Comparison of ENCODE assay signal across 8 cellular contexts in genomic region chr16:381788-382717, GRCh38. TPM values are rescaled to one million over a fixed set of nuclear protein-coding genes. Genes with fewer than 3 reads are reported as not detected.
DNase-seq lines count a peak whose midpoint lies in the region; ATAC-seq, FAIRE-seq and TF ChIP-seq lines count a peak whose summit lies in the region.

Gene PGAP6, minus strand, starts transcription at chr16:381978. Its CDS starts 157 bp downstream, at chr16:381821.

- H3K36me3 Mint-ChIP-seq in activated naive CD8-positive, alpha-beta T cell treated with anti-CD3 and anti-CD28 coated beads for 36 hours: peaks cover under 1% of the 10 kb centered on the region

- no peaks in the 10 kb centered on the region for H3K9me3 ChIP-seq in cardiac muscle cell (ENCODE audit: low read depth)
- no peaks in the 10 kb centered on the region for H3K9me3 ChIP-seq in pancreas
- no peaks in the 10 kb centered on the region for H3K9me3 ChIP-seq in upper lobe of left lung

- in situ Hi-C loops in SK-MEL-5 (cut with HindIII; ENCODE audit: low pct_unique_long_range_greater_than_20kb, low sequenced_read_pairs): no loop called here

- peak within 1 kb of the TSS; percentile 76 for H3K27ac ChIP-seq in cardiac muscle cell
- peak within 1 kb of the TSS; percentile 84 to 95 (median 91) for H3K27ac ChIP-seq in pancreas
- peak within 1 kb of the TSS; percentile 82 to 95 (median 86) for H3K27ac ChIP-seq in upper lobe of left lung

- H3K4me1 ChIP-seq in cardiac muscle cell (ENCODE audit: low read depth) (peaks cover 25% of the 10 kb centered on the region), pancreas (peaks cover 9 to 21% (median 17%) of the 10 kb centered on the region in 3 donors), upper lobe of left lung (peaks cover 28 to 48% (median 43%) of the 10 kb centered on the region in 4 donors)

- H3K27me3 Mint-ChIP-seq in activated naive CD8-positive, alpha-beta T cell treated with anti-CD3 and anti-CD28 coated beads for 36 hours: no peaks in the 10 kb centered on the region

- H3K36me3 ChIP-seq in cardiac muscle cell (peaks cover 1% of the 10 kb centered on the region), pancreas (peaks cover 0 to 4% (median 0%) of the 10 kb centered on the region in 3 donors), upper lobe of left lung (peaks cover 0 to 9% (median 6%) of the 10 kb centered on the region in 4 donors)

- intact Hi-C loops in pancreas (cut with DNase I): loop anchor here in 1 of 3 donors (10.0 kb wide), 1 partner anchor 273 kb away; no protein-coding TSS in a partner anchor

- WGBS in pancreas, 2 donors: 1% methylated on average over 38 to 120 of the region's 123 CpGs
- 0% methylated on average over 6 to 36 of the region's 123 CpGs for WGBS in upper lobe of left lung, 2 donors

- no peak for FAIRE-seq in pancreas (lab: Jason Lieb, UNC)

- H3K4me3 ChIP-seq in cardiac muscle cell: peak within 1 kb of the TSS; percentile 100
- peak within 1 kb of the TSS; percentile 88 to 95 (median 90) for H3K4me3 ChIP-seq in pancreas
- H3K4me3 ChIP-seq in upper lobe of left lung: peak within 1 kb of the TSS; percentile 92 to 100 (median 98)

- peaks cover 20% of the 10 kb centered on the region for H3K4me1 Mint-ChIP-seq in activated naive CD8-positive, alpha-beta T cell treated with anti-CD3 and anti-CD28 coated beads for 36 hours

- no peak for TF ChIP-seq CTCF in cardiac muscle cell (IDR thresholded peaks at IDR 0.05; ENCODE audit: low read depth, low read length)
- TF ChIP-seq CTCF in pancreas (IDR thresholded peaks at IDR 0.05): no peak
- TF ChIP-seq CTCF in upper lobe of left lung (IDR thresholded peaks at IDR 0.05): no peak

- peak in 3 of 4 donors; percentile 10 to 71 (median 25) for TF ChIP-seq POLR2A in upper lobe of left lung (IDR thresholded peaks at IDR 0.05)

- no peak for TF ChIP-seq EP300 in upper lobe of left lung (IDR thresholded peaks at IDR 0.05)

- no peak within 1 kb of the TSS for H3K27ac Mint-ChIP-seq in activated naive CD8-positive, alpha-beta T cell treated with anti-CD3 and anti-CD28 coated beads for 36 hours

- ATAC-seq in HG03159 (IDR thresholded peaks at IDR 0.05; ENCODE audit: unreplicated experiment): peak; percentile 45
- peak; percentile 19 to 52 (median 24) for ATAC-seq in pancreas
- ATAC-seq in upper lobe of left lung (ENCODE audit: low FRiP score in 2 of 2): peak; percentile 70 to 85

- H3K4me3 Mint-ChIP-seq in activated naive CD8-positive, alpha-beta T cell treated with anti-CD3 and anti-CD28 coated beads for 36 hours: peak within 1 kb of the TSS; percentile 80

- DNase-seq in SIG-M5 treated with dmso at 0.1 percent for 504 hours (lab: John Stamatoyannopoulos, UW; ENCODE audit: unreplicated experiment): peak; percentile 41
- DNase-seq in SIG-M5 (lab: John Stamatoyannopoulos, UW): no peak
- peak; percentile 49 for DNase-seq in SK-MEL-5 (ENCODE audit: low read depth, low spot score)
- DNase-seq in activated naive CD8-positive, alpha-beta T cell treated with anti-CD3 and anti-CD28 coated beads for 36 hours: peak; percentile 77
- DNase-seq in cardiac muscle cell (ENCODE audit: low read depth in 1 of 2, low spot score in 1 of 2): peak; percentile 61 to 80
- DNase-seq in pancreas: peak in 5 of 6 donors; percentile 65 to 87 (median 82)
- DNase-seq in upper lobe of left lung: peak; percentile 76 to 94

- H3K9me3 Mint-ChIP-seq in activated naive CD8-positive, alpha-beta T cell treated with anti-CD3 and anti-CD28 coated beads for 36 hours: no peaks in the 10 kb centered on the region

- H3K27me3 ChIP-seq in cardiac muscle cell (no peaks in the 10 kb centered on the region), pancreas (no peaks in the 10 kb centered on the region), upper lobe of left lung (no peaks in the 10 kb centered on the region)

RNA-seq across cellular contexts. Expression of gene PGAP6, which starts in this region (rescaled TPM):
- 88.5 and 94.0 TPM in 2 replicates for total RNA-seq in SK-MEL-5 (2014; rRNA removed; shearing (Covaris generic))
- polyA plus RNA-seq in SK-MEL-5 (2015; cell fraction: cytosol; rRNA removed): 159 and 173 TPM in 2 replicates
- 196 and 261 TPM in 2 replicates for polyA plus RNA-seq in SK-MEL-5 (2015; cell fraction: nucleus; rRNA removed)
- 10 to 100 TPM; 22.8 to 24.1 TPM for total RNA-seq in activated naive CD8-positive, alpha-beta T cell treated with anti-CD3 and anti-CD28 coated beads for 36 hours
- total RNA-seq in cardiac muscle cell (135 and 167 TPM in 2 replicates), pancreas (10 to 100 TPM; 53.1 to 75.5 (median 58.9) TPM), upper lobe of left lung (100 to 1,000 TPM in 3 of 6 donors, 10 to 100 TPM in 3; 27.9 to 150 (median 96.4) TPM)
- polyA plus RNA-seq in cardiac muscle cell (113 and 142 TPM in 2 replicates), pancreas (10 to 100 TPM; 62.1 to 88.5 TPM)

Comparison
In these comparisons a context has a peak if more than half of its experiments do, and no peak if none do; other contexts are left out.
1. ATAC-seq: peak in every context shown above with its lines; median percentile 78 in upper lobe of left lung; 45 in HG03159; 24 in pancreas.